In genomic region chr15:78103406-78104118, GRCh38 we compare ENCODE assay signal across 8 cellular contexts. TPM values are rescaled to one million over a fixed set of nuclear protein-coding genes. Genes with fewer than 3 reads are reported as not detected.
A peak's percentile ranks its signal among the peaks of the same experiment; 100 is the strongest.
DNase-seq lines count a peak whose midpoint lies in the region; ATAC-seq and TF ChIP-seq lines count a peak whose summit lies in the region.

No MANE protein-coding gene starts in this region.

- H3K27me3 ChIP-seq in right atrium auricular region (no peaks in the 10 kb centered on the region), neutrophil (no peaks in the 10 kb centered on the region)

- H3K4me3 ChIP-seq in right atrium auricular region: no peak overlapping the region
- H3K4me3 ChIP-seq in neutrophil (ENCODE audit: low read depth in 1 of 2, low read length in 1 of 2): no peak overlapping the region

- intact Hi-C loops in Right ventricle myocardium inferior (cut with DNase I): loop anchor here (10.0 kb wide), 1 partner anchor 321 kb away; no protein-coding TSS in a partner anchor

- in situ Hi-C loops in G401 (cut with HindIII; ENCODE audit: low sequenced_read_pairs): no loop called here

- ATAC-seq in Right ventricle myocardium inferior: peak; percentile 56

- H3K4me1 ChIP-seq in right atrium auricular region: peaks cover 0 to 4% of the 10 kb centered on the region in 2 donors
- H3K4me1 ChIP-seq in neutrophil (ENCODE audit: control insufficient read depth in 1 of 2, insufficient read depth in 1 of 2, low read depth in 1 of 2, low read length in 1 of 2): peaks cover 14 to 15% of the 10 kb centered on the region in 2 experiments

- H3K9me3 ChIP-seq in right atrium auricular region (no peaks in the 10 kb centered on the region), KOPT-K1 (ENCODE audit: insufficient read depth, low read length, poor library complexity, severe bottlenecking) (no peaks in the 10 kb centered on the region), neutrophil (no peaks in the 10 kb centered on the region)

- DNase-seq in Right ventricle myocardium inferior (ENCODE audit: missing footprints) (no peak), right atrium auricular region (ENCODE audit: low spot score) (no peak), activated T-cell treated with anti-CD3 and anti-CD28 coated beads for 48 hours (ENCODE audit: low read depth) (peak; percentile 56), NCI-H510A treated with DMSO at 0.1 percent for 48 hours (lab: John Stamatoyannopoulos, UW) (no peak), globus pallidus (ENCODE audit: low spot score) (no peak), G401 (ENCODE audit: low spot score) (no peak)

- H3K36me3 ChIP-seq in right atrium auricular region (no peaks in the 10 kb centered on the region), KOPT-K1 (ENCODE audit: insufficient read depth, low read length) (no peaks in the 10 kb centered on the region), neutrophil (no peaks in the 10 kb centered on the region)

- H3K27ac ChIP-seq in right atrium auricular region (no peak overlapping the region), KOPT-K1 (ENCODE audit: low read depth, low read length, poor library complexity, severe bottlenecking) (peak overlapping the region; percentile 89), neutrophil (peak overlapping the region; percentile 2)

- no peak for TF ChIP-seq CTCF in right atrium auricular region (IDR thresholded peaks at IDR 0.05)
- no peak for TF ChIP-seq CTCF in neutrophil (IDR thresholded peaks at IDR 0.05)

RNA-seq across cellular contexts. Expression of gene SH2D7, which starts 11.2 kb away (rescaled TPM):
- total RNA-seq in Right ventricle myocardium inferior (not detected), right atrium auricular region (not detected)
- not detected in 2 replicates for total RNA-seq in G401 (2014; rRNA removed; shearing (Covaris generic))

RNA-seq across cellular contexts. Expression of gene TBC1D2B, which starts 26.1 kb away (rescaled TPM):
- total RNA-seq in Right ventricle myocardium inferior (12.2 TPM), right atrium auricular region (10 to 100 TPM; 12.5 to 27.7 TPM)
- total RNA-seq in G401 (2014; rRNA removed; shearing (Covaris generic)): 9.7 and 13.9 TPM in 2 replicates

RNA-seq across cellular contexts. Expression of gene CIB2, which starts 27.7 kb away (rescaled TPM):
- total RNA-seq in Right ventricle myocardium inferior (21.2 TPM), right atrium auricular region (10 to 100 TPM; 37.2 to 38.6 TPM)
- 29.7 and 48.3 TPM in 2 replicates for total RNA-seq in G401 (2014; rRNA removed; shearing (Covaris generic))

RNA-seq across cellular contexts. Expression of gene IDH3A, which starts 45.6 kb away (rescaled TPM):
- 425 TPM for total RNA-seq in Right ventricle myocardium inferior
- total RNA-seq in right atrium auricular region: 100 to 1,000 TPM; 188 to 352 TPM
- 53.8 and 68.5 TPM in 2 replicates for total RNA-seq in G401 (2014; rRNA removed; shearing (Covaris generic))

Comparison
In these comparisons a context has a peak if more than half of its experiments do, and no peak if none do; other contexts are left out.
1. H3K27ac ChIP-seq: peak in KOPT-K1 (single experiment) and neutrophil (single experiment); none in right atrium auricular region (0 of 2).